19 cellular contexts compared by ENCODE assay signal in genomic region chr7:3021825-3022224, GRCh38. TPM values are rescaled to one million over a fixed set of nuclear protein-coding genes. Genes with fewer than 3 reads are reported as not detected.
DNase-seq lines count a peak whose midpoint lies in the region; ATAC-seq and TF ChIP-seq lines count a peak whose summit lies in the region.
"Had no signal": no experiment of that assay in that cellular context is flagged by ENCODE, and none has a peak within 500 bp of the region (broad histone marks: within the 10 kb centered on the region; RNA-seq: fewer than 3 reads in every experiment).

No MANE protein-coding gene starts in this region.

- CTCF ChIA-PET in CD4-positive, alpha-beta T cell (lab: Charles Lee): interaction anchor here (0.5 kb wide), 1 partner anchor 23 kb away, joined by 3 read pairs; no protein-coding TSS in a partner anchor

- H3K36me3 Mint-ChIP-seq in CD4-positive, alpha-beta T cell (ENCODE audit: low read depth): peaks cover 93% of the 10 kb centered on the region
- peaks cover 23% of the 10 kb centered on the region for H3K36me3 Mint-ChIP-seq in central memory CD8-positive, alpha-beta T cell (ENCODE audit: insufficient read depth)
- H3K36me3 Mint-ChIP-seq in natural killer cell: peaks cover 30% of the 10 kb centered on the region

- H3K4me3 Mint-ChIP-seq in CD4-positive, alpha-beta T cell: no peak overlapping the region
- H3K4me3 Mint-ChIP-seq in central memory CD8-positive, alpha-beta T cell: no peak overlapping the region
- no peak overlapping the region for H3K4me3 Mint-ChIP-seq in natural killer cell
- H3K4me3 Mint-ChIP-seq: GM23338 had no signal

- H3K9me3 ChIP-seq in CD4-positive, alpha-beta T cell (ENCODE audit: control insufficient read depth, low read length): peaks cover 18% of the 10 kb centered on the region

- intact Hi-C loops in CD4-positive, alpha-beta T cell (cut with DNase I, micrococcal nuclease): no loop called here
- intact Hi-C loops in natural killer cell (cut with micrococcal nuclease): no loop called here

- peak overlapping the region; percentile 54 for H3K27ac Mint-ChIP-seq in CD4-positive, alpha-beta T cell
- peak overlapping the region; percentile 69 for H3K27ac Mint-ChIP-seq in central memory CD8-positive, alpha-beta T cell (ENCODE audit: low read depth)
- peak overlapping the region; percentile 61 to 82 for H3K27ac Mint-ChIP-seq in natural killer cell
- H3K27ac Mint-ChIP-seq: GM23338 had no signal

- peaks cover 21% of the 10 kb centered on the region for H3K9me3 Mint-ChIP-seq in CD4-positive, alpha-beta T cell
- H3K9me3 Mint-ChIP-seq in central memory CD8-positive, alpha-beta T cell: peaks cover 24% of the 10 kb centered on the region
- H3K9me3 Mint-ChIP-seq in natural killer cell: peaks cover 6 to 17% of the 10 kb centered on the region in 2 donors

- no peak for ATAC-seq in CD4-positive, alpha-beta T cell (ENCODE audit: poor library complexity)
- ATAC-seq in central memory CD8-positive, alpha-beta T cell (replicated peaks; ENCODE audit: extremely low read depth, poor library complexity, severe bottlenecking): no peak
- no peak for ATAC-seq in natural killer cell
- no peak for ATAC-seq in GM18517 (IDR thresholded peaks at IDR 0.05; ENCODE audit: unreplicated experiment)
- ATAC-seq: GM23338 had no signal

- DNase-seq in CD4-positive, alpha-beta T cell: no peak
- DNase-seq in NCI-H226: peak; percentile 52
- DNase-seq in central memory CD8-positive, alpha-beta T cell (ENCODE audit: low spot score in 2 of 2): no peak
- no peak for DNase-seq in natural killer cell
- no peak for DNase-seq in foreskin melanocyte
- no peak for DNase-seq in inferior parietal cortex (ENCODE audit: extremely low spot score)
- DNase-seq: ACHN, COR-L47, GDM1, HCEC 1CT, NCI-H1417, NCI-H187, NCI-H2107, NCI-H524, PC-9 had no signal

- no peak overlapping the region for H3K27ac ChIP-seq in CD4-positive, alpha-beta T cell (ENCODE audit: low read depth, low read length)
- H3K27ac ChIP-seq: C4-2B, HL-60, PC-9 had no signal

- TF ChIP-seq CTCF in CD4-positive, alpha-beta T cell (IDR thresholded peaks at IDR 0.05): no peak
- TF ChIP-seq CTCF in natural killer cell (IDR thresholded peaks at IDR 0.05): no peak

- H3K27me3 ChIP-seq in CD4-positive, alpha-beta T cell (ENCODE audit: control insufficient read depth, insufficient read depth, low read length): no peaks in the 10 kb centered on the region

- peaks cover 45% of the 10 kb centered on the region for H3K4me1 Mint-ChIP-seq in CD4-positive, alpha-beta T cell (ENCODE audit: low read depth)
- peaks cover 58% of the 10 kb centered on the region for H3K4me1 Mint-ChIP-seq in central memory CD8-positive, alpha-beta T cell
- H3K4me1 Mint-ChIP-seq in natural killer cell: peaks cover 65 to 73% of the 10 kb centered on the region in 2 donors
- H3K4me1 Mint-ChIP-seq: GM23338 had no signal

- H3K27me3 Mint-ChIP-seq in CD4-positive, alpha-beta T cell: no peaks in the 10 kb centered on the region
- H3K27me3 Mint-ChIP-seq in central memory CD8-positive, alpha-beta T cell: no peaks in the 10 kb centered on the region
- H3K27me3 Mint-ChIP-seq in natural killer cell (ENCODE audit: low read depth in 2 of 2): no peaks in the 10 kb centered on the region

- POLR2A ChIA-PET in CD4-positive, alpha-beta T cell (lab: Charles Lee): interaction anchor here (0.9 kb wide), 1 partner anchor 71 kb away, joined by 3 read pairs; no protein-coding TSS in a partner anchor

RNA-seq across cellular contexts. Expression of gene CARD11, which starts 21.8 kb away (rescaled TPM):
- 100 to 1,000 TPM; 118 to 122 TPM for total RNA-seq in CD4-positive, alpha-beta T cell
- 100 to 1,000 TPM; 196 to 233 (median 199) TPM for total RNA-seq in natural killer cell
